Comparison of ENCODE assay signal across 8 cellular contexts in genomic region chr19:16540948-16541347, GRCh38. TPM values are rescaled to one million over a fixed set of nuclear protein-coding genes. Genes with fewer than 3 reads are reported as not detected.
A peak's percentile ranks its signal among the peaks of the same experiment; 100 is the strongest.
DNase-seq lines count a peak whose midpoint lies in the region; ATAC-seq, FAIRE-seq and TF ChIP-seq lines count a peak whose summit lies in the region.

No MANE protein-coding gene starts in this region.

- H4K20me1 ChIP-seq in K562 (replicated peaks; ENCODE audit: control insufficient read depth, insufficient read depth, low read length), result peaks cover 32% of the 10 kb centered on the region

- H3K4me1 ChIP-seq in cardiac muscle cell (ENCODE audit: low read depth), result peaks cover 9% of the 10 kb centered on the region
- peaks cover 5 to 10% of the 10 kb centered on the region in 2 experiments; a peak in 4 of 5 replicates for H3K4me1 ChIP-seq in K562 (replicated peaks in 1 of 2; ENCODE audit: control insufficient read depth in 2 of 2, insufficient read depth in 2 of 2, low read length in 2 of 2)
- H3K4me1 ChIP-seq in mesenchymal stem cell (ENCODE audit: control insufficient read depth, insufficient read depth, low read depth, low read length), result peaks cover 9% of the 10 kb centered on the region
- no peaks in the 10 kb centered on the region for H3K4me1 ChIP-seq in urinary bladder (ENCODE audit: insufficient read depth)

- H3K23ac ChIP-seq in mesenchymal stem cell (ENCODE audit: low read length in 2 of 2), result peak overlapping the region in 1 of 2 experiments; percentile 72

- no peak overlapping the region for H2BK12ac ChIP-seq in mesenchymal stem cell (ENCODE audit: low read length in 2 of 2)

- H3K4me2 ChIP-seq in K562 (ENCODE audit: insufficient read depth, low read length), result peak overlapping the region; percentile 86
- peak overlapping the region; percentile 78 for H3K4me2 ChIP-seq in mesenchymal stem cell (ENCODE audit: low read length, poor library complexity, severe bottlenecking)

- H3K79me1 ChIP-seq in mesenchymal stem cell (replicated peaks; ENCODE audit: low read length, poor library complexity, severe bottlenecking), result peaks cover 8% of the 10 kb centered on the region

- H2AK5ac ChIP-seq in mesenchymal stem cell (ENCODE audit: low read length, severe bottlenecking), result no peak overlapping the region

- peaks cover 83% of the 10 kb centered on the region for H3K79me2 ChIP-seq in K562 (ENCODE audit: control insufficient read depth, insufficient read depth, low read length)

- H3K27ac ChIP-seq in cardiac muscle cell (peak overlapping the region; percentile 89), K562 (ENCODE audit: extremely low read depth, low read depth, low read length) (peak overlapping the region; percentile 79; the same call in 1 of the 3 replicates), mesenchymal stem cell (ENCODE audit: low read length, poor library complexity, severe bottlenecking) (peak overlapping the region; percentile 55), urinary bladder (ENCODE audit: low read depth) (no peak overlapping the region)

- no peak overlapping the region for H4K8ac ChIP-seq in mesenchymal stem cell (ENCODE audit: low read length)

- H4K91ac ChIP-seq in mesenchymal stem cell (ENCODE audit: low read length), result no peak overlapping the region

- no peak overlapping the region for H2BK120ac ChIP-seq in mesenchymal stem cell (ENCODE audit: low read depth, low read length)

- POLR2A ChIA-PET in K562 (lab: Yijun Ruan, JAX), result interaction anchor here (0.6 kb wide), 1 partner anchor 10 kb away, joined by 3 read pairs; no protein-coding TSS in a partner anchor

- no TSS peak for BruUV-seq in K562 (replicated peaks; lab: Mats Ljungman, UMichigan)

- intact Hi-C loops in Right ventricle myocardium superior (cut with DNase I) (no loop called here), K562 (cut with micrococcal nuclease) (loop anchor here (10.0 kb wide), 1 partner anchor 84 kb away; the partner anchor contains the start of gene MED26)

- peak overlapping the region in 1 of 2 experiments; percentile 38 for H3K14ac ChIP-seq in mesenchymal stem cell (ENCODE audit: low read length in 2 of 2)

- H2BK15ac ChIP-seq in mesenchymal stem cell (ENCODE audit: low read depth, poor library complexity, severe bottlenecking), result no peak overlapping the region

- ATAC-seq in Right ventricle myocardium superior (ENCODE audit: poor library complexity), result no peak
- ATAC-seq in K562, result no peak
- no peak for ATAC-seq in HG02610 (IDR thresholded peaks at IDR 0.05; ENCODE audit: unreplicated experiment)

- H3K18ac ChIP-seq in mesenchymal stem cell (ENCODE audit: low read depth in 1 of 2, low read length in 2 of 2), result no peak overlapping the region

- TF ChIP-seq CTCF in cardiac muscle cell (IDR thresholded peaks at IDR 0.05; ENCODE audit: low read depth, low read length) (no peak), K562 (IDR thresholded peaks at IDR 0.05 in 2 of 3, conservative IDR thresholded peaks at IDR 0.05 in 1 of 3; ENCODE audit: insufficient read depth in 2 of 3, low read depth in 1 of 3, low read length in 3 of 3) (no peak), GM13976 (IDR thresholded peaks at IDR 0.05; ENCODE audit: borderline replicate concordance, control extremely low read depth, extremely low read depth, insufficient read depth, missing control alignments) (no peak)

- no peak for TF ChIP-seq EP300 in K562 (IDR thresholded peaks at IDR 0.05; ENCODE audit: low read length)

- peak overlapping the region; percentile 80 for H3K4me3 ChIP-seq in cardiac muscle cell
- H3K4me3 ChIP-seq in K562, result peak overlapping the region; percentile 91
- H3K4me3 ChIP-seq in mesenchymal stem cell (ENCODE audit: insufficient read depth in 1 of 2, low read depth in 1 of 2, low read length in 2 of 2), result peak overlapping the region in 1 of 2 experiments; percentile 99
- peak overlapping the region; percentile 91 for H3K4me3 ChIP-seq in urinary bladder (ENCODE audit: low read depth, low read length)

- CTCF ChIA-PET in K562 (lab: Yijun Ruan, JAX; ENCODE audit: low intra/inter-chr PET ratio), result no interaction called here

- no peak for TF ChIP-seq POLR2A in K562 (conservative IDR thresholded peaks at IDR 0.05)

- no peak for TF ChIP-seq RAD21 in K562 (CRISPR knock-in tag; conservative IDR thresholded peaks at IDR 0.05 in 1 of 2, IDR thresholded peaks at IDR 0.05 in 1 of 2)

- peaks cover 6% of the 10 kb centered on the region for H3K9me1 ChIP-seq in K562 (ENCODE audit: control insufficient read depth, insufficient read depth, low read length)

- no peaks in the 10 kb centered on the region for H3K27me3 ChIP-seq in cardiac muscle cell
- no peaks in the 10 kb centered on the region; a peak in 1 of 5 replicates for H3K27me3 ChIP-seq in K562 (ENCODE audit: control insufficient read depth in 2 of 2, insufficient read depth in 2 of 2, low read length in 2 of 2)
- no peaks in the 10 kb centered on the region for H3K27me3 ChIP-seq in mesenchymal stem cell (ENCODE audit: control insufficient read depth in 1 of 2, insufficient read depth in 1 of 2, low read length in 2 of 2)

- no peak overlapping the region for H2BK5ac ChIP-seq in mesenchymal stem cell (ENCODE audit: low read depth, low read length, poor library complexity, severe bottlenecking)

- 70% methylated on average over 12 of the region's 12 CpGs for WGBS in K562 (ENCODE audit: insufficient coverage, low coverage, missing lambda C conversion rate)
- 90% methylated on average over 12 of the region's 12 CpGs for WGBS in mesenchymal stem cell
- 86% methylated on average over 12 of the region's 12 CpGs for WGBS in urinary bladder

- H2AFZ ChIP-seq in K562 (ENCODE audit: low read depth, low read length), result no peak overlapping the region
- H2AFZ ChIP-seq in mesenchymal stem cell (ENCODE audit: low read depth, low read length), result no peak overlapping the region

- H3K9me3 ChIP-seq in cardiac muscle cell (ENCODE audit: low read depth) (no peaks in the 10 kb centered on the region), K562 (replicated peaks; ENCODE audit: control insufficient read depth, insufficient read depth, low read depth, low read length) (no peaks in the 10 kb centered on the region; the same call in 1 of the 2 replicates), mesenchymal stem cell (ENCODE audit: control insufficient read depth, low read length) (no peaks in the 10 kb centered on the region)

- in situ Hi-C loops in K562 (cut with MboI) (no loop called here), GM13976 (cut with MboI; ENCODE audit: low sequenced_read_pairs, unreplicated experiment) (no loop called here)

- H3K9ac ChIP-seq in K562 (ENCODE audit: insufficient read depth in 1 of 2, low read depth in 2 of 2, low read length in 2 of 2) (peak overlapping the region; percentile 90 to 97; a peak in 3 of 4 replicates), mesenchymal stem cell (ENCODE audit: low read length) (peak overlapping the region; percentile 99)

- DNase-seq in cardiac muscle cell (ENCODE audit: low read depth in 1 of 2, low spot score in 1 of 2) (no peak), Right ventricle myocardium superior (no peak), K562 (ENCODE audit: extremely low read depth in 1 of 4, low spot score in 3 of 4) (peak in 1 of 4 experiments; percentile 4), mesenchymal stem cell (no peak), GM13976 (ENCODE audit: low spot score) (no peak), NCI-H2081 treated with DMSO at 0.1 percent for 48 hours (lab: John Stamatoyannopoulos, UW) (no peak)

- H3K36me3 ChIP-seq in cardiac muscle cell (peaks cover 5% of the 10 kb centered on the region), K562 (ENCODE audit: control insufficient read depth, insufficient read depth, low read length) (peaks cover 54% of the 10 kb centered on the region), mesenchymal stem cell (ENCODE audit: control insufficient read depth in 1 of 2, insufficient read depth in 2 of 2, low read depth in 1 of 2, low read length in 2 of 2) (peaks cover 35 to 53% of the 10 kb centered on the region in 2 experiments), urinary bladder (ENCODE audit: insufficient read depth) (no peaks in the 10 kb centered on the region)

- no peak overlapping the region for H3K4ac ChIP-seq in mesenchymal stem cell (ENCODE audit: low read depth in 1 of 2, low read length in 2 of 2)

- FAIRE-seq in K562 (lab: Jason Lieb, UNC), result no peak

RNA-seq across cellular contexts. Expression of gene CHERP, which starts 1.3 kb away (rescaled TPM):
- 11.7 and 27.2 TPM in 2 replicates for total RNA-seq in cardiac muscle cell
- polyA plus RNA-seq in cardiac muscle cell, result 60.0 and 76.3 TPM in 2 replicates
- 19.7 TPM for total RNA-seq in Right ventricle myocardium superior
- total RNA-seq in K562 (2011; cell fraction: chromatin; rRNA removed; ENCODE audit: low replicate concordance), result 69.6 and 152 TPM in 2 replicates
- 74.1 and 82.9 TPM in 2 replicates for total RNA-seq in K562 (2011; cell fraction: nucleolus; rRNA removed)
- 82.4 and 95.0 TPM in 2 replicates for total RNA-seq in K562 (2011; cell fraction: nucleoplasm; rRNA removed)
- total RNA-seq in K562 (2014; rRNA removed), result 7.8 and 9.6 TPM in 2 replicates
- 4.5 and 6.9 TPM in 2 replicates for total RNA-seq in K562 (2014; rRNA removed; fragmentation: Illumina TruSeq; extraction: Trizol)
- total RNA-seq in K562 (2015; rRNA removed; fragmentation: Illumina TruSeq; extraction: Trizol), result 10.1 and 10.8 TPM in 2 replicates
- total RNA-seq in K562 (2021), result 76.7 and 85.1 TPM in 2 replicates
- polyA plus RNA-seq in K562 (2011; rRNA removed), result 4.9 and 9.0 TPM in 2 replicates
- 5.3 and 7.6 TPM in 2 replicates for polyA plus RNA-seq in K562 (2011; cell fraction: cytosol; rRNA removed)
- polyA plus RNA-seq in K562 (2011; cell fraction: nucleus; rRNA removed), result 47.7 and 60.8 TPM in 2 replicates
- polyA plus RNA-seq in K562 (2012), result 37.7 and 48.9 TPM in 2 replicates
- 26.3 and 41.8 TPM in 2 replicates for polyA plus RNA-seq in K562 (2014; fragmentation: Illumina TruSeq; extraction: Trizol)
- polyA plus RNA-seq in K562 (2014; fragmentation: Nextera tagmentation; extraction: Ambion mirVana), result under 1 TPM; 0.60 to 0.75 TPM
- 34.3 and 36.7 TPM in 2 replicates for polyA plus RNA-seq in K562 (2014; rRNA removed)
- polyA minus RNA-seq in K562 (2011; rRNA and poly(A)+ RNA removed), result 4.3 and 4.9 TPM in 2 replicates
- 24.6 and 35.2 TPM in 2 replicates for polyA minus RNA-seq in K562 (2011; cell fraction: cytosol; rRNA and poly(A)+ RNA removed)
- polyA minus RNA-seq in K562 (2011; cell fraction: nucleus; rRNA and poly(A)+ RNA removed), result 23.3 and 23.4 TPM in 2 replicates
- polyA plus RNA-seq in mesenchymal stem cell (2013, experiment 1 of 2), result 21.5 TPM
- 20.3 TPM for polyA plus RNA-seq in mesenchymal stem cell (2013, experiment 2 of 2)
- 12.8 TPM for total RNA-seq in urinary bladder
- 27.2 TPM for polyA plus RNA-seq in urinary bladder

RNA-seq across cellular contexts. Expression of gene SLC35E1, which starts 31.3 kb away (rescaled TPM):
- 22.5 and 25.3 TPM in 2 replicates for total RNA-seq in cardiac muscle cell
- polyA plus RNA-seq in cardiac muscle cell, result 29.7 and 35.5 TPM in 2 replicates
- 20.8 TPM for total RNA-seq in Right ventricle myocardium superior
- 132 and 248 TPM in 2 replicates for total RNA-seq in K562 (2011; cell fraction: chromatin; rRNA removed; ENCODE audit: low replicate concordance)
- 136 and 163 TPM in 2 replicates for total RNA-seq in K562 (2011; cell fraction: nucleolus; rRNA removed)
- 156 and 184 TPM in 2 replicates for total RNA-seq in K562 (2011; cell fraction: nucleoplasm; rRNA removed)
- 18.5 and 24.4 TPM in 2 replicates for total RNA-seq in K562 (2014; rRNA removed)
- total RNA-seq in K562 (2014; rRNA removed; fragmentation: Illumina TruSeq; extraction: Trizol), result 27.8 and 28.4 TPM in 2 replicates
- 25.7 and 27.3 TPM in 2 replicates for total RNA-seq in K562 (2015; rRNA removed; fragmentation: Illumina TruSeq; extraction: Trizol)
- total RNA-seq in K562 (2021), result 40.1 and 44.5 TPM in 2 replicates
- polyA plus RNA-seq in K562 (2011; rRNA removed), result 28.0 and 40.1 TPM in 2 replicates
- 41.7 and 60.4 TPM in 2 replicates for polyA plus RNA-seq in K562 (2011; cell fraction: cytosol; rRNA removed)
- 28.4 and 51.0 TPM in 2 replicates for polyA plus RNA-seq in K562 (2011; cell fraction: nucleus; rRNA removed)
- 23.2 and 28.7 TPM in 2 replicates for polyA plus RNA-seq in K562 (2012)
- polyA plus RNA-seq in K562 (2014; fragmentation: Illumina TruSeq; extraction: Trizol), result 31.3 and 34.3 TPM in 2 replicates
- 10 to 100 TPM; 15.0 to 16.1 TPM for polyA plus RNA-seq in K562 (2014; fragmentation: Nextera tagmentation; extraction: Ambion mirVana)
- 19.3 and 29.4 TPM in 2 replicates for polyA plus RNA-seq in K562 (2014; rRNA removed)
- 54.7 and 61.3 TPM in 2 replicates for polyA minus RNA-seq in K562 (2011; rRNA and poly(A)+ RNA removed)
- 47.2 and 51.0 TPM in 2 replicates for polyA minus RNA-seq in K562 (2011; cell fraction: cytosol; rRNA and poly(A)+ RNA removed)
- 20.2 and 28.9 TPM in 2 replicates for polyA minus RNA-seq in K562 (2011; cell fraction: nucleus; rRNA and poly(A)+ RNA removed)
- 65.2 TPM for polyA plus RNA-seq in mesenchymal stem cell (2013, experiment 1 of 2)
- 65.7 TPM for polyA plus RNA-seq in mesenchymal stem cell (2013, experiment 2 of 2)
- 18.9 TPM for total RNA-seq in urinary bladder
- polyA plus RNA-seq in urinary bladder, result 22.8 TPM

RNA-seq across cellular contexts. Expression of gene C19orf44, which starts 44.8 kb away (rescaled TPM):
- total RNA-seq in cardiac muscle cell (5.8 and 9.2 TPM in 2 replicates), Right ventricle myocardium superior (3.6 TPM), K562 (2014; rRNA removed) (2.2 and 4.1 TPM in 2 replicates), K562 (2014; rRNA removed; fragmentation: Illumina TruSeq; extraction: Trizol) (3.5 and 4.2 TPM in 2 replicates), K562 (2015; rRNA removed; fragmentation: Illumina TruSeq; extraction: Trizol) (3.5 and 3.8 TPM in 2 replicates), K562 (2021) (4.7 and 6.6 TPM in 2 replicates), urinary bladder (4.7 TPM)
- polyA plus RNA-seq in cardiac muscle cell (5.1 and 7.6 TPM in 2 replicates), K562 (2011; rRNA removed) (2.8 TPM in 2 replicates), K562 (2014; fragmentation: Illumina TruSeq; extraction: Trizol) (4.7 and 7.7 TPM in 2 replicates), K562 (2014; fragmentation: Nextera tagmentation; extraction: Ambion mirVana) (under 1 TPM; 0.41 to 0.51 TPM), K562 (2014; rRNA removed) (4.3 and 5.2 TPM in 2 replicates), urinary bladder (6.2 TPM)
- 21.2 and 28.6 TPM in 2 replicates for total RNA-seq in K562 (2011; cell fraction: chromatin; rRNA removed; ENCODE audit: low replicate concordance)
- total RNA-seq in K562 (2011; cell fraction: nucleolus; rRNA removed), result 10.8 and 13.3 TPM in 2 replicates
- 10.6 and 15.0 TPM in 2 replicates for total RNA-seq in K562 (2011; cell fraction: nucleoplasm; rRNA removed)
- polyA plus RNA-seq in K562 (2011; cell fraction: cytosol; rRNA removed), result 1.9 and 3.4 TPM in 2 replicates
- polyA plus RNA-seq in K562 (2011; cell fraction: nucleus; rRNA removed), result 5.4 and 11.4 TPM in 2 replicates
- 3.7 and 4.9 TPM in 2 replicates for polyA plus RNA-seq in K562 (2012)
- 1.9 and 2.1 TPM in 2 replicates for polyA minus RNA-seq in K562 (2011; rRNA and poly(A)+ RNA removed)
- 2.7 and 4.2 TPM in 2 replicates for polyA minus RNA-seq in K562 (2011; cell fraction: cytosol; rRNA and poly(A)+ RNA removed)
- polyA minus RNA-seq in K562 (2011; cell fraction: nucleus; rRNA and poly(A)+ RNA removed), result 4.4 and 5.7 TPM in 2 replicates
- polyA plus RNA-seq in mesenchymal stem cell (2013, experiment 1 of 2), result 3.3 TPM
- 3.0 TPM for polyA plus RNA-seq in mesenchymal stem cell (2013, experiment 2 of 2)

RNA-seq across cellular contexts. Expression of gene CALR3, which starts 45.0 kb away (rescaled TPM):
- total RNA-seq in cardiac muscle cell (not detected in 2 replicates), Right ventricle myocardium superior (not detected), K562 (2014; rRNA removed) (0.41 TPM in 1 of 2 replicates, not detected in the other), K562 (2014; rRNA removed; fragmentation: Illumina TruSeq; extraction: Trizol) (0.18 and 0.19 TPM in 2 replicates), K562 (2015; rRNA removed; fragmentation: Illumina TruSeq; extraction: Trizol) (not detected in 2 replicates), K562 (2021) (not detected in 2 replicates), urinary bladder (not detected)
- polyA plus RNA-seq in cardiac muscle cell (not detected in 2 replicates), K562 (2011; rRNA removed) (0.15 TPM in 1 of 2 replicates, not detected in the other), K562 (2014; fragmentation: Illumina TruSeq; extraction: Trizol) (not detected in 2 replicates), K562 (2014; fragmentation: Nextera tagmentation; extraction: Ambion mirVana) (under 1 TPM; 0.22 to 0.24 TPM), K562 (2014; rRNA removed) (not detected in 2 replicates), urinary bladder (not detected)
- total RNA-seq in K562 (2011; cell fraction: chromatin; rRNA removed; ENCODE audit: low replicate concordance), result not detected in 2 replicates
- not detected in 2 replicates for total RNA-seq in K562 (2011; cell fraction: nucleolus; rRNA removed)
- total RNA-seq in K562 (2011; cell fraction: nucleoplasm; rRNA removed), result not detected in 2 replicates
- not detected in 2 replicates for polyA plus RNA-seq in K562 (2011; cell fraction: cytosol; rRNA removed)
- not detected in 2 replicates for polyA plus RNA-seq in K562 (2011; cell fraction: nucleus; rRNA removed)
- 0.07 TPM in 1 of 2 replicates, not detected in the other for polyA plus RNA-seq in K562 (2012)
- polyA minus RNA-seq in K562 (2011; rRNA and poly(A)+ RNA removed), result 0.24 TPM in 1 of 2 replicates, not detected in the other
- not detected in 2 replicates for polyA minus RNA-seq in K562 (2011; cell fraction: cytosol; rRNA and poly(A)+ RNA removed)
- not detected in 2 replicates for polyA minus RNA-seq in K562 (2011; cell fraction: nucleus; rRNA and poly(A)+ RNA removed)
- 0.08 TPM for polyA plus RNA-seq in mesenchymal stem cell (2013, experiment 1 of 2)
- polyA plus RNA-seq in mesenchymal stem cell (2013, experiment 2 of 2), result 0.04 TPM
